Comparison of ENCODE assay signal across 8 cellular contexts in genomic region chr6:35213161-35213823, GRCh38. TPM values are rescaled to one million over a fixed set of nuclear protein-coding genes. Genes with fewer than 3 reads are reported as not detected.
DNase-seq lines count a peak whose midpoint lies in the region; ATAC-seq and TF ChIP-seq lines count a peak whose summit lies in the region.

No MANE protein-coding gene starts in this region.

- peak overlapping the region; percentile 70; the same call in 1 of the 2 replicates for H3K9ac ChIP-seq in ES-I3 (ENCODE audit: low read depth, low read length)

- TF ChIP-seq CTCF in Peyer's patch (IDR thresholded peaks at IDR 0.05) (no peak), fibroblast of villous mesenchyme (IDR thresholded peaks at IDR 0.05; ENCODE audit: insufficient read depth, low read depth, low read length) (no peak)

- no peak for ATAC-seq in GM18502 (IDR thresholded peaks at IDR 0.05; ENCODE audit: poor library complexity, unreplicated experiment)

- H3K9me3 ChIP-seq in ES-I3 (ENCODE audit: control insufficient read depth, insufficient read depth, low read length): no peaks in the 10 kb centered on the region
- no peaks in the 10 kb centered on the region for H3K9me3 ChIP-seq in Peyer's patch

- no peak for TF ChIP-seq POLR2A in Peyer's patch (IDR thresholded peaks at IDR 0.05)

- no peak overlapping the region for H3K27ac ChIP-seq in Peyer's patch

- H3K4me1 ChIP-seq in ES-I3 (ENCODE audit: insufficient read depth, low read length) (peaks cover 29% of the 10 kb centered on the region), Peyer's patch (peaks cover 0 to 18% (median 4%) of the 10 kb centered on the region in 4 donors)

- H3K4me3 ChIP-seq in Peyer's patch (peak overlapping the region; percentile 20 to 65 (median 52)), fibroblast of villous mesenchyme (ENCODE audit: low read depth, low read length) (peak overlapping the region; percentile 66)

- DNase-seq in Peyer's patch: no peak
- DNase-seq in fibroblast of villous mesenchyme (ENCODE audit: low read depth): no peak
- DNase-seq in retina: peak; percentile 93
- no peak for DNase-seq in NCI-H1436 treated with DMSO at 0.1 percent for 48 hours (lab: John Stamatoyannopoulos, UW)
- DNase-seq in NCI-H524 treated with DMSO at 0.1 percent for 48 hours (lab: John Stamatoyannopoulos, UW): no peak
- no peak for DNase-seq in HCEC 1CT

- no peaks in the 10 kb centered on the region for H3K36me3 ChIP-seq in ES-I3 (ENCODE audit: insufficient read depth, low read length)
- H3K36me3 ChIP-seq in Peyer's patch: no peaks in the 10 kb centered on the region

- H3K27me3 ChIP-seq in Peyer's patch: peaks cover 0 to 9% of the 10 kb centered on the region in 2 donors

RNA-seq across cellular contexts. Expression of gene SCUBE3, which starts 0.5 kb away (rescaled TPM):
- not detected for total RNA-seq in Peyer's patch
- 10.0 and 26.8 TPM in 2 replicates for total RNA-seq in fibroblast of villous mesenchyme

RNA-seq across cellular contexts. Expression of gene ZNF76, which starts 46.2 kb away (rescaled TPM):
- 100 to 1,000 TPM in 1 of 4 donors, 10 to 100 TPM in 3; 26.3 to 182 (median 54.8) TPM for total RNA-seq in Peyer's patch
- total RNA-seq in fibroblast of villous mesenchyme: 14.2 and 16.8 TPM in 2 replicates
